ENCODE assay signal across 8 cellular contexts in genomic region chr2:157874278-157874825, GRCh38. TPM values are rescaled to one million over a fixed set of nuclear protein-coding genes. Genes with fewer than 3 reads are reported as not detected.
A peak's percentile ranks its signal among the peaks of the same experiment; 100 is the strongest.
DNase-seq lines count a peak whose midpoint lies in the region; ATAC-seq and TF ChIP-seq lines count a peak whose summit lies in the region.

No MANE protein-coding gene starts in this region.

- no peaks in the 10 kb centered on the region for H3K9me3 Mint-ChIP-seq in T-helper 2 cell treated with Interferon-gamma antibody and Interleukin-4, amounts not matched to agents 5 μg/mL and 100 μg/mL, for 36 hours

- TF ChIP-seq CTCF in cardiac fibroblast (IDR thresholded peaks at IDR 0.05; ENCODE audit: low read depth, low read length), result no peak

- peaks cover 61% of the 10 kb centered on the region for H3K4me1 Mint-ChIP-seq in T-helper 2 cell treated with Interferon-gamma antibody and Interleukin-4, amounts not matched to agents 5 μg/mL and 100 μg/mL, for 36 hours (ENCODE audit: low read depth)

- H3K27ac ChIP-seq in thymus (ENCODE audit: low read depth), result no peak overlapping the region

- no peaks in the 10 kb centered on the region for H3K9me3 ChIP-seq in thymus (ENCODE audit: control insufficient read depth)

- H3K4me3 ChIP-seq in cardiac fibroblast (replicated peaks in 1 of 2; ENCODE audit: low read depth in 2 of 2, low read length in 2 of 2) (peak overlapping the region; percentile 79 to 83), thymus (ENCODE audit: low read length) (peak overlapping the region; percentile 89)

- ATAC-seq in left lobe of liver, result no peak
- ATAC-seq in GM18907 (IDR thresholded peaks at IDR 0.05; ENCODE audit: unreplicated experiment), result no peak

- H3K27me3 Mint-ChIP-seq in T-helper 2 cell treated with Interferon-gamma antibody and Interleukin-4, amounts not matched to agents 5 μg/mL and 100 μg/mL, for 36 hours (ENCODE audit: low read depth), result no peaks in the 10 kb centered on the region

- H3K4me3 Mint-ChIP-seq in T-helper 2 cell treated with Interferon-gamma antibody and Interleukin-4, amounts not matched to agents 5 μg/mL and 100 μg/mL, for 36 hours, result peak overlapping the region; percentile 93

- DNase-seq in T-helper 2 cell treated with Interferon-gamma antibody and Interleukin-4, amounts not matched to agents 5 μg/mL and 100 μg/mL, for 36 hours (ENCODE audit: low spot score), result no peak
- no peak for DNase-seq in T-helper 2 cell
- DNase-seq in cardiac fibroblast (ENCODE audit: low read depth in 2 of 2), result no peak
- DNase-seq in left lobe of liver (ENCODE audit: low spot score), result peak; percentile 51
- DNase-seq in NCI-H510A (lab: John Stamatoyannopoulos, UW), result no peak
- DNase-seq in activated naive CD4-positive, alpha-beta T cell treated with anti-CD3 and anti-CD28 coated beads, Interleukin-2, amount 50 U/mL, for 16 hours, result no peak

- H3K36me3 Mint-ChIP-seq in T-helper 2 cell treated with Interferon-gamma antibody and Interleukin-4, amounts not matched to agents 5 μg/mL and 100 μg/mL, for 36 hours (ENCODE audit: low read depth), result peaks cover 25% of the 10 kb centered on the region

- H3K36me3 ChIP-seq in thymus (ENCODE audit: control insufficient read depth, insufficient read depth), result no peaks in the 10 kb centered on the region

- peak overlapping the region; percentile 90 for H3K27ac Mint-ChIP-seq in T-helper 2 cell treated with Interferon-gamma antibody and Interleukin-4, amounts not matched to agents 5 μg/mL and 100 μg/mL, for 36 hours

- H3K4me1 ChIP-seq in thymus (ENCODE audit: control insufficient read depth, insufficient read depth, low read length), result peaks cover 9% of the 10 kb centered on the region

- WGBS in thymus, result 97% methylated on average over 6 of the region's 6 CpGs

- H3K27me3 ChIP-seq in thymus (ENCODE audit: control insufficient read depth, insufficient read depth), result no peaks in the 10 kb centered on the region

RNA-seq across cellular contexts. Expression of gene ACVR1, which starts 1.8 kb away (rescaled TPM):
- total RNA-seq in left lobe of liver, result 14.9 TPM
- polyA plus RNA-seq in thymus, result 8.0 TPM
